ENCODE assay signal across 10 cellular contexts in the genomic region with DNA sequence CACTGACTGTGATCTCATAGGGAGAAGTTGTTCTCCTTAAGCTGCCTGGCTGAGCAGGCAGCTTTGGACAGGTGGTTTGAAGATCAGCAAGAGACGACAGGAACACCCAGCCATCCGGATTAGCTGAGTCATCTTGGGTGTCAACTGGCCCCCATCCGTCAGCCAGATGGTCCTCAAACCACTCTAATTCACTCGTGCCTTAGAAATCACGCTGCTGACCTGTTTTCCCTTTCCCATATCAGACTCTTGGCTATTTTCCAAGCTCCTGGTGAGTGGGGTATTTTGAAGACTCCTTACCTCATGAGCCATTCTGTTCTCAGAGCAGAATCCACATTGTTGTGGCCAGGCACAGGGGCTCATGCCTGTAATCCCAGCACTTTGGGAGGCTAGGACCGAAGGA.
DNase-seq lines count a peak whose midpoint lies in the region; ATAC-seq and TF ChIP-seq lines count a peak whose summit lies in the region.
"Had no signal": no experiment of that assay in that cellular context is flagged by ENCODE, and none has a peak within 500 bp of the region (broad histone marks: within the 10 kb centered on the region; RNA-seq: fewer than 3 reads in every experiment).

No MANE protein-coding gene starts in this region.

- H3K9me3 ChIP-seq in mucosa of descending colon, result no peaks in the 10 kb centered on the region

- WGBS in mesendoderm (ENCODE audit: extremely low coverage, insufficient coverage, low lambda C conversion rate), result no CpG with 5 or more reads among the region's 6 CpGs

- H3K4me2 ChIP-seq in mesendoderm (ENCODE audit: low read length), result no peak overlapping the region
- H3K4me2 ChIP-seq: PC-9 had no signal

- no peak overlapping the region for H3K4ac ChIP-seq in mesendoderm (ENCODE audit: low read depth, low read length)

- H3K4me3 ChIP-seq in astrocyte of the spinal cord (ENCODE audit: low read depth, low read length) (no peak overlapping the region), mesendoderm (ENCODE audit: low read length) (no peak overlapping the region), mucosa of descending colon (no peak overlapping the region)
- H3K4me3 ChIP-seq: PC-9 had no signal

- no peak for TF ChIP-seq CTCF in astrocyte of the spinal cord (IDR thresholded peaks at IDR 0.05; ENCODE audit: low read depth, low read length)
- no peak for TF ChIP-seq CTCF in mucosa of descending colon (IDR thresholded peaks at IDR 0.05)

- no peaks in the 10 kb centered on the region for H3K27me3 ChIP-seq in mesendoderm (ENCODE audit: insufficient read depth, low read length, poor library complexity)

- H3K36me3 ChIP-seq in mesendoderm (ENCODE audit: control insufficient read depth, insufficient read depth, low read length), result no peaks in the 10 kb centered on the region
- H3K36me3 ChIP-seq in mucosa of descending colon (ENCODE audit: low read depth), result no peaks in the 10 kb centered on the region

- no peaks in the 10 kb centered on the region for H3K79me2 ChIP-seq in mesendoderm (ENCODE audit: control insufficient read depth, insufficient read depth, low read length)

- in situ Hi-C loops in astrocyte of the spinal cord (cut with HindIII; ENCODE audit: low sequenced_read_pairs), result no loop called here

- H2AK5ac ChIP-seq in mesendoderm (ENCODE audit: low read length), result no peak overlapping the region

- no peak overlapping the region for H3K9ac ChIP-seq in mesendoderm (ENCODE audit: low read length)

- no peak overlapping the region for H3K23ac ChIP-seq in mesendoderm (ENCODE audit: low read length)

- ATAC-seq in HG03025 (IDR thresholded peaks at IDR 0.05; ENCODE audit: low FRiP score, unreplicated experiment) (no peak), mucosa of descending colon (no peak)

- H2BK5ac ChIP-seq in mesendoderm (ENCODE audit: low read length), result no peak overlapping the region

- H4K5ac ChIP-seq in mesendoderm (ENCODE audit: low read length), result no peak overlapping the region

- intact Hi-C loops in mucosa of descending colon (cut with DNase I, micrococcal nuclease), result no loop called here

- no peak overlapping the region for H2BK15ac ChIP-seq in mesendoderm (replicated peaks; ENCODE audit: low read depth)

- H3K79me1 ChIP-seq in mesendoderm (ENCODE audit: low read length), result no peaks in the 10 kb centered on the region

- DNase-seq in Daoy (ENCODE audit: low read depth) (peak; percentile 65), NCI-H146 (lab: John Stamatoyannopoulos, UW) (peak; percentile 68), astrocyte of the spinal cord (ENCODE audit: low read depth, low spot score) (peak; percentile 87), mesendoderm (peak; percentile 70), mucosa of descending colon (no peak), NCI-H1930 (lab: John Stamatoyannopoulos, UW) (no peak)
- no peak for DNase-seq in activated CD4-positive, alpha-beta T cell treated with anti-CD3 and anti-CD28 coated beads, Interleukin-2, amount 50 U/mL, for 1 hour
- DNase-seq: activated naive CD4-positive, alpha-beta T cell treated with anti-CD3 and anti-CD28 coated beads for 36 hours; PC-9 had no signal

- no peak overlapping the region for H4K8ac ChIP-seq in mesendoderm (ENCODE audit: low read depth, low read length)

- peaks cover 12% of the 10 kb centered on the region for H3K4me1 ChIP-seq in mesendoderm (ENCODE audit: control insufficient read depth, low read depth, low read length)
- H3K4me1 ChIP-seq in mucosa of descending colon (ENCODE audit: low read depth), result no peaks in the 10 kb centered on the region

- H3K18ac ChIP-seq in mesendoderm (ENCODE audit: low read length), result no peak overlapping the region

- H3K56ac ChIP-seq in mesendoderm (ENCODE audit: low read length), result peak overlapping the region; percentile 44

- H3K27ac ChIP-seq in mesendoderm (ENCODE audit: low read depth, low read length), result peak overlapping the region; percentile 83
- H3K27ac ChIP-seq: PC-9 had no signal

- H2BK120ac ChIP-seq in mesendoderm (ENCODE audit: low read depth, low read length), result peak overlapping the region; percentile 16

Comparison
In these comparisons a context has a peak if more than half of its experiments do, and no peak if none do; other contexts are left out.
1. DNase-seq: peak in Daoy (single experiment), NCI-H146 (single experiment), astrocyte of the spinal cord (single experiment) and mesendoderm (single experiment); none in mucosa of descending colon (0 of 3), activated CD4-positive, alpha-beta T cell treated with anti-CD3 and anti-CD28 coated beads, Interleukin-2, amount 50 U/mL, for 1 hour (single experiment) and NCI-H1930 (0 of 2).